ENCODE assay signal across 36 cellular contexts in genomic region chr1:15254521-15254920, GRCh38. TPM values are rescaled to one million over a fixed set of nuclear protein-coding genes. Genes with fewer than 3 reads are reported as not detected.
"Had no signal": no experiment of that assay in that cellular context is flagged by ENCODE, and none has a peak within 500 bp of the region (broad histone marks: within the 10 kb centered on the region; RNA-seq: fewer than 3 reads in every experiment).

No MANE protein-coding gene starts in this region.

- H3K9me3 ChIP-seq: MG63 had no signal

- H3K27ac ChIP-seq: brain microvascular endothelial cell, PC-9, RWPE1, VCaP had no signal

- H3K27ac Mint-ChIP-seq: activated CD4-positive, alpha-beta memory T cell treated with anti-CD3 and anti-CD28 coated beads, Interleukin-2, amount 10 ng/mL, durations not matched to agents 7 days and 5 days; activated CD8-positive, alpha-beta memory T cell treated with anti-CD3 and anti-CD28 coated beads, Interleukin-2, amount 10 ng/mL, durations not matched to agents 7 days and 5 days; activated naive CD4-positive, alpha-beta T cell treated with anti-CD3 and anti-CD28 coated beads, Interleukin-2, amount 10 ng/mL, durations not matched to agents 7 days and 5 days; activated naive CD8-positive, alpha-beta T cell; activated naive CD8-positive, alpha-beta T cell treated with anti-CD3 and anti-CD28 coated beads, Interleukin-2, amount 50 U/mL, for 24 hours; T-cell; T-helper 17 cell had no signal

- H3K4me3 Mint-ChIP-seq: activated CD4-positive, alpha-beta memory T cell treated with anti-CD3 and anti-CD28 coated beads, Interleukin-2, amount 10 ng/mL, durations not matched to agents 7 days and 5 days; activated CD8-positive, alpha-beta memory T cell treated with anti-CD3 and anti-CD28 coated beads, Interleukin-2, amount 10 ng/mL, durations not matched to agents 7 days and 5 days; activated naive CD4-positive, alpha-beta T cell treated with anti-CD3 and anti-CD28 coated beads, Interleukin-2, amount 10 ng/mL, durations not matched to agents 7 days and 5 days; activated naive CD8-positive, alpha-beta T cell; activated naive CD8-positive, alpha-beta T cell treated with anti-CD3 and anti-CD28 coated beads, Interleukin-2, amount 50 U/mL, for 24 hours; central memory CD8-positive, alpha-beta T cell; T-cell; T-helper 17 cell had no signal

- H3K4me3 ChIP-seq: MG63, PC-9 had no signal

- DNase-seq: activated CD4-positive, alpha-beta memory T cell treated with anti-CD3 and anti-CD28 coated beads, Interleukin-2, amount 10 ng/mL, durations not matched to agents 7 days and 5 days; activated CD4-positive, alpha-beta T cell treated with anti-CD3 and anti-CD28 coated beads for 1 hour; activated CD4-positive, alpha-beta T cell treated with anti-CD3 and anti-CD28 coated beads for 48 hours; activated CD4-positive, CD25-positive, alpha-beta regulatory T cell; activated CD8-positive, alpha-beta memory T cell treated with anti-CD3 and anti-CD28 coated beads for 24 hours; activated CD8-positive, alpha-beta memory T cell treated with anti-CD3 and anti-CD28 coated beads, Interleukin-2, amount 10 ng/mL, durations not matched to agents 7 days and 5 days; activated CD8-positive, alpha-beta memory T cell treated with anti-CD3 and anti-CD28 coated beads, Interleukin-2, amount 50 U/mL, for 48 hours; activated effector memory CD4-positive, alpha-beta T cell treated with Interleukin-2 at 50 U/mL for 16 hours; activated naive CD4-positive, alpha-beta T cell treated with anti-CD3 and anti-CD28 coated beads, Interleukin-2, amount 10 ng/mL, durations not matched to agents 7 days and 5 days; activated naive CD8-positive, alpha-beta T cell treated with anti-CD3 and anti-CD28 coated beads, Interleukin-2, amount 50 U/mL, for 24 hours; activated T-cell treated with anti-CD3 and anti-CD28 coated beads, Interleukin-2, amount 50 U/mL, for 48 hours; amniotic stem cell; aorta; brain microvascular endothelial cell; Kasumi-1; KG1; MG63; NCI-H1048; NCI-H1105 treated with DMSO at 0.1 percent for 48 hours; NCI-H1436; NCI-H1694 treated with DMSO at 0.1 percent for 48 hours; NCI-H2029; NCI-H2227 treated with DMSO at 0.1 percent for 48 hours; NCI-H446; NCI-H510A treated with DMSO at 0.1 percent for 48 hours; NCI-H774; PC-9; SIG-M5; T-cell; T-helper 17 cell had no signal

- H3K27me3 Mint-ChIP-seq: activated naive CD8-positive, alpha-beta T cell; central memory CD8-positive, alpha-beta T cell had no signal

- H3K9me3 Mint-ChIP-seq: activated CD4-positive, alpha-beta memory T cell treated with anti-CD3 and anti-CD28 coated beads, Interleukin-2, amount 10 ng/mL, durations not matched to agents 7 days and 5 days; activated naive CD4-positive, alpha-beta T cell treated with anti-CD3 and anti-CD28 coated beads, Interleukin-2, amount 10 ng/mL, durations not matched to agents 7 days and 5 days; activated naive CD8-positive, alpha-beta T cell treated with anti-CD3 and anti-CD28 coated beads, Interleukin-2, amount 50 U/mL, for 24 hours; central memory CD8-positive, alpha-beta T cell; T-cell had no signal

- H3K36me3 Mint-ChIP-seq: activated CD8-positive, alpha-beta memory T cell treated with anti-CD3 and anti-CD28 coated beads, Interleukin-2, amount 10 ng/mL, durations not matched to agents 7 days and 5 days; activated naive CD8-positive, alpha-beta T cell; T-cell had no signal

- H3K27me3 ChIP-seq: brain microvascular endothelial cell had no signal

- H3K36me3 ChIP-seq: brain microvascular endothelial cell, MG63 had no signal

RNA-seq across cellular contexts. Expression of gene FHAD1, which starts 7.5 kb away (rescaled TPM):
- total RNA-seq: activated CD8-positive, alpha-beta memory T cell treated with anti-CD3 and anti-CD28 coated beads, Interleukin-2, amount 10 ng/mL, durations not matched to agents 7 days and 5 days; OCI-LY7; Right ventricle myocardium inferior; T-helper 17 cell had no signal
